Comparison of ENCODE assay signal across 2 cellular contexts in genomic region chr14:57112072-57112807, GRCh38.
TF ChIP-seq lines count a peak whose summit lies in the region.

No MANE protein-coding gene starts in this region.

TF ChIP-seq in WTC11, 78 proteins besides CTCF, POLR2A, EP300 and RAD21:
- TF ChIP-seq FOXK1 (CRISPR knock-in tag; IDR thresholded peaks at IDR 0.05) (peak; percentile 80; the same call in 1 of the 2 replicates), KAT7 (CRISPR knock-in tag; IDR thresholded peaks at IDR 0.05; ENCODE audit: borderline replicate concordance) (0 out of 2 replicates have a peak, but pooled peaks have one; percentile 36)

TF ChIP-seq in H1, 55 proteins besides CTCF, POLR2A, EP300 and RAD21:
- TF ChIP-seq YY1 (IDR thresholded peaks at IDR 0.05; ENCODE audit: low read depth, low read length) (peak; percentile 63), TAF1 (IDR thresholded peaks at IDR 0.05; ENCODE audit: low read depth, low read length) (peak; percentile 48), PHF8 (conservative IDR thresholded peaks at IDR 0.05; ENCODE audit: low read depth, low read length) (0 out of 2 replicates have a peak, but pooled peaks have one; percentile 37)
